In genomic region chr2:237092920-237093781, GRCh38 we compare ENCODE assay signal across 9 cellular contexts. TPM values are rescaled to one million over a fixed set of nuclear protein-coding genes. Genes with fewer than 3 reads are reported as not detected.
DNase-seq lines count a peak whose midpoint lies in the region; ATAC-seq, FAIRE-seq and TF ChIP-seq lines count a peak whose summit lies in the region.
"Had no signal": no experiment of that assay in that cellular context is flagged by ENCODE, and none has a peak within 500 bp of the region (broad histone marks: within the 10 kb centered on the region; RNA-seq: fewer than 3 reads in every experiment).

No MANE protein-coding gene starts in this region.

- TF ChIP-seq RAD21 in HepG2 (CRISPR knock-in tag; IDR thresholded peaks at IDR 0.05) = no peak

- CTCF ChIA-PET in HepG2 (lab: Yijun Ruan, JAX; ENCODE audit: low intra/inter-chr PET ratio, low total read pairs) = no interaction called here

- no TSS peak for BruUV-seq in HepG2 (replicated peaks; lab: Mats Ljungman, UMichigan)

- no peak for TF ChIP-seq EP300 in HepG2 (IDR thresholded peaks at IDR 0.05; ENCODE audit: low read depth in 2 of 2, low read length in 2 of 2)
- no peak for TF ChIP-seq EP300 in HepG2 (CRISPR knock-in tag; IDR thresholded peaks at IDR 0.05; ENCODE audit: borderline replicate concordance)

- TF ChIP-seq POLR2A in HepG2 (IDR thresholded peaks at IDR 0.05; ENCODE audit: insufficient read depth in 1 of 2, low read depth in 2 of 2, low read length in 2 of 2) (no peak), right lobe of liver (IDR thresholded peaks at IDR 0.05) (no peak)

- ATAC-seq in HepG2 (peak; percentile 65), right lobe of liver (no peak), left lung (peak; percentile 78), HG03342 (IDR thresholded peaks at IDR 0.05; ENCODE audit: unreplicated experiment) (no peak)

- H3K27me3 ChIP-seq in HepG2 (ENCODE audit: control insufficient read depth in 1 of 2, insufficient read depth in 2 of 2, low read length in 2 of 2) = no peaks in the 10 kb centered on the region
- H3K27me3 ChIP-seq in right lobe of liver = no peaks in the 10 kb centered on the region
- no peaks in the 10 kb centered on the region for H3K27me3 ChIP-seq in brain microvascular endothelial cell (replicated peaks)
- no peaks in the 10 kb centered on the region for H3K27me3 ChIP-seq in left lung

- H3K4me1 ChIP-seq in HepG2 (ENCODE audit: insufficient read depth, low read length) (peaks cover 10% of the 10 kb centered on the region), right lobe of liver (no peaks in the 10 kb centered on the region), left lung (peaks cover 4 to 26% of the 10 kb centered on the region in 2 donors)

- H3K36me3 ChIP-seq in HepG2 (replicated peaks in 1 of 2; ENCODE audit: control insufficient read depth in 1 of 2, insufficient read depth in 2 of 2, low read length in 2 of 2) (peaks cover 17 to 83% of the 10 kb centered on the region in 2 experiments), right lobe of liver (peaks cover 5 to 39% (median 19%) of the 10 kb centered on the region in 4 donors), brain microvascular endothelial cell (replicated peaks) (peaks cover 22% of the 10 kb centered on the region), left lung (peaks cover 0 to 75% of the 10 kb centered on the region in 2 donors)

- in situ Hi-C loops in HepG2 (cut with HindIII; ENCODE audit: extremely low pct_ligation_motif_present, low pct_unique_long_range_greater_than_20kb) = no loop called here
- in situ Hi-C loops in brain microvascular endothelial cell (cut with HindIII; ENCODE audit: low pct_ligation_motif_present, low sequenced_read_pairs) = no loop called here

- TF ChIP-seq CTCF in HepG2 (CRISPR knock-in tag; IDR thresholded peaks at IDR 0.05) = peak; percentile 53
- peak in 2 of 4 donors; percentile 20 to 23 for TF ChIP-seq CTCF in right lobe of liver (IDR thresholded peaks at IDR 0.05)
- peak; percentile 75 for TF ChIP-seq CTCF in brain microvascular endothelial cell (IDR thresholded peaks at IDR 0.05; ENCODE audit: low read depth, low read length, missing control alignments)
- peak; percentile 15 to 27 for TF ChIP-seq CTCF in left lung (IDR thresholded peaks at IDR 0.05)

- H3K79me2 ChIP-seq in HepG2 (ENCODE audit: insufficient read depth, low read length) = peaks cover 54% of the 10 kb centered on the region

- H3K9me3 ChIP-seq in HepG2 (ENCODE audit: low read length) = no peaks in the 10 kb centered on the region
- no peaks in the 10 kb centered on the region for H3K9me3 ChIP-seq in right lobe of liver
- H3K9me3 ChIP-seq in left lung = no peaks in the 10 kb centered on the region

- peaks cover 7% of the 10 kb centered on the region; the same call in 1 of the 2 replicates for H4K20me1 ChIP-seq in HepG2 (ENCODE audit: insufficient read depth, low read length)

- no peak for DNase-seq in HepG2 (ENCODE audit: low spot score)
- DNase-seq in right lobe of liver = no peak
- peak; percentile 60 for DNase-seq in brain microvascular endothelial cell
- no peak for DNase-seq in left lung
- DNase-seq in CD1c-positive myeloid dendritic cell (ENCODE audit: extremely low spot score) = no peak
- DNase-seq in NCI-H1417 treated with DMSO at 0.1 percent for 48 hours (lab: John Stamatoyannopoulos, UW) = no peak
- DNase-seq in activated gamma-delta T cell treated with Interleukin-2 at 50 U/mL for 16 hours = no peak

- WGBS in HepG2 (ENCODE audit: low lambda C conversion rate) = 81% methylated on average over 9 of the region's 9 CpGs
- 68% methylated on average over 9 of the region's 9 CpGs for WGBS in right lobe of liver (ENCODE audit: insufficient coverage, low coverage, low lambda C conversion rate, missing lambda C conversion rate)

- POLR2A ChIA-PET in HepG2 (lab: Yijun Ruan, JAX) = no interaction called here

- H3K4me3 ChIP-seq in HepG2 (replicated peaks in 1 of 3; ENCODE audit: insufficient read depth in 1 of 3, low read depth in 2 of 3, low read length in 3 of 3) (no peak overlapping the region), right lobe of liver (no peak overlapping the region), brain microvascular endothelial cell (ENCODE audit: low read depth, low read length) (no peak overlapping the region), left lung (no peak overlapping the region)

- H2AFZ ChIP-seq in HepG2 (ENCODE audit: low read length) = no peak overlapping the region

- no peak overlapping the region for H3K9ac ChIP-seq in HepG2 (ENCODE audit: insufficient read depth, low read depth, low read length)

- no peak overlapping the region for H3K4me2 ChIP-seq in HepG2 (ENCODE audit: low read depth, low read length)

- no peak for FAIRE-seq in HepG2 (lab: Jason Lieb, UNC)

- intact Hi-C loops in HepG2 (cut with micrococcal nuclease; ENCODE audit: unreplicated experiment) = no loop called here
- intact Hi-C loops in right lobe of liver (cut with DNase I) = no loop called here
- intact Hi-C loops in left lung (cut with DNase I) = no loop called here

- H3K27ac ChIP-seq in HepG2 (ENCODE audit: extremely low read length, insufficient read depth, low read length) = no peak overlapping the region
- H3K27ac ChIP-seq in right lobe of liver = no peak overlapping the region
- H3K27ac ChIP-seq in brain microvascular endothelial cell = no peak overlapping the region
- no peak overlapping the region for H3K27ac ChIP-seq in left lung
- H3K27ac ChIP-seq: HL-60 had no signal

TF ChIP-seq in HepG2, 621 proteins besides CTCF, POLR2A, EP300 and RAD21:
- TF ChIP-seq SMC3 (IDR thresholded peaks at IDR 0.05; ENCODE audit: low read length) = peak; percentile 14; the same call in 1 of the 2 replicates
- TF ChIP-seq HMG20B (CRISPR knock-in tag; conservative IDR thresholded peaks at IDR 0.05) = no peak
- TF ChIP-seq STAG1 (CRISPR knock-in tag; IDR thresholded peaks at IDR 0.05) = peak; percentile 36; the same call in 1 of the 2 replicates
- no peak for TF ChIP-seq HES4 (CRISPR knock-in tag; IDR thresholded peaks at IDR 0.05; ENCODE audit: borderline replicate concordance)
- TF ChIP-seq ZBTB7B (CRISPR knock-in tag; IDR thresholded peaks at IDR 0.05) = no peak
- TF ChIP-seq, protein P1, sequence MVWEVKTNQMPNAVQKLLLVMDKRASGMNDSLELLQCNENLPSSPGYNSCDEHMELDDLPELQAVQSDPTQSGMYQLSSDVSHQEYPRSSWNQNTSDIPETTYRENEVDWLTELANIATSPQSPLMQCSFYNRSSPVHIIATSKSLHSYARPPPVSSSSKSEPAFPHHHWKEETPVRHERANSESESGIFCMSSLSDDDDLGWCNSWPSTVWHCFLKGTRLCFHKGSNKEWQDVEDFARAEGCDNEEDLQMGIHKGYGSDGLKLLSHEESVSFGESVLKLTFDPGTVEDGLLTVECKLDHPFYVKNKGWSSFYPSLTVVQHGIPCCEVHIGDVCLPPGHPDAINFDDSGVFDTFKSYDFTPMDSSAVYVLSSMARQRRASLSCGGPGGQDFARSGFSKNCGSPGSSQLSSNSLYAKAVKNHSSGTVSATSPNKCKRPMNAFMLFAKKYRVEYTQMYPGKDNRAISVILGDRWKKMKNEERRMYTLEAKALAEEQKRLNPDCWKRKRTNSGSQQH (CRISPR knock-in tag; IDR thresholded peaks at IDR 0.05; ENCODE audit: low read depth) = no peak
- no peak for TF ChIP-seq ZNF580 (CRISPR knock-in tag; IDR thresholded peaks at IDR 0.05; ENCODE audit: borderline replicate concordance, low read depth)
- no peak for TF ChIP-seq XBP1 (CRISPR knock-in tag; IDR thresholded peaks at IDR 0.05)

RNA-seq across cellular contexts. Expression of gene COPS8, which starts 7.5 kb away (rescaled TPM):
- total RNA-seq in HepG2 (2016; rRNA removed; fragmentation: Illumina TruSeq; extraction: Trizol) (96.6 and 154 TPM in 2 replicates), right lobe of liver (10 to 100 TPM; 14.3 to 51.5 (median 18.0) TPM), left lung (10 to 100 TPM; 44.4 to 47.2 TPM)
- 20.8 and 24.2 TPM in 2 replicates for total RNA-seq in HepG2 (2016; cell fraction: cytosol; rRNA removed; fragmentation: Illumina TruSeq; extraction: Trizol; ENCODE audit: low read depth)
- total RNA-seq in HepG2 (2016; cell fraction: insoluble cytoplasmic fraction; rRNA removed; fragmentation: Illumina TruSeq; extraction: Trizol) = 99.8 and 164 TPM in 2 replicates
- total RNA-seq in HepG2 (2016; cell fraction: membrane; rRNA removed; fragmentation: Illumina TruSeq; extraction: Trizol) = 48.0 and 50.2 TPM in 2 replicates
- total RNA-seq in HepG2 (2016; cell fraction: nucleus; rRNA removed; fragmentation: Illumina TruSeq; extraction: Trizol) = 55.6 and 64.2 TPM in 2 replicates
- 64.8 and 86.3 TPM in 2 replicates for polyA plus RNA-seq in HepG2 (2011; rRNA removed)
- polyA plus RNA-seq in HepG2 (2011; cell fraction: cytosol; rRNA removed) = 40.8 and 66.4 TPM in 2 replicates
- 26.2 and 33.6 TPM in 2 replicates for polyA plus RNA-seq in HepG2 (2011; cell fraction: nucleus; rRNA removed)
- polyA plus RNA-seq in HepG2 (2012) = 31.5 and 57.8 TPM in 2 replicates
- 26.2 and 26.4 TPM in 2 replicates for polyA plus RNA-seq in HepG2 (2016; cell fraction: cytosol; fragmentation: Illumina TruSeq; extraction: Trizol; ENCODE audit: low read depth)
- 193 and 198 TPM in 2 replicates for polyA plus RNA-seq in HepG2 (2016; cell fraction: insoluble cytoplasmic fraction; fragmentation: Illumina TruSeq; extraction: Trizol; ENCODE audit: low read depth)
- 44.7 and 48.2 TPM in 2 replicates for polyA plus RNA-seq in HepG2 (2016; cell fraction: membrane; fragmentation: Illumina TruSeq; extraction: Trizol; ENCODE audit: low read depth)
- polyA plus RNA-seq in HepG2 (2016; cell fraction: nucleus; fragmentation: Illumina TruSeq; extraction: Trizol; ENCODE audit: insufficient read depth, low read depth) = 75.7 and 79.5 TPM in 2 replicates
- polyA minus RNA-seq in HepG2 (2011; rRNA and poly(A)+ RNA removed; ENCODE audit: low replicate concordance) = 12.8 and 16.1 TPM in 2 replicates
- 35.9 and 41.2 TPM in 2 replicates for polyA minus RNA-seq in HepG2 (2011; cell fraction: cytosol; rRNA and poly(A)+ RNA removed)
- 60.4 and 62.8 TPM in 2 replicates for polyA minus RNA-seq in HepG2 (2011; cell fraction: nucleus; rRNA and poly(A)+ RNA removed)

Comparison
In these comparisons a context has a peak if more than half of its experiments do, and no peak if none do; other contexts are left out.
1. ATAC-seq: peak in HepG2 (single experiment) and left lung (single experiment); none in right lobe of liver (0 of 4) and HG03342 (single experiment).